In the genomic region with DNA sequence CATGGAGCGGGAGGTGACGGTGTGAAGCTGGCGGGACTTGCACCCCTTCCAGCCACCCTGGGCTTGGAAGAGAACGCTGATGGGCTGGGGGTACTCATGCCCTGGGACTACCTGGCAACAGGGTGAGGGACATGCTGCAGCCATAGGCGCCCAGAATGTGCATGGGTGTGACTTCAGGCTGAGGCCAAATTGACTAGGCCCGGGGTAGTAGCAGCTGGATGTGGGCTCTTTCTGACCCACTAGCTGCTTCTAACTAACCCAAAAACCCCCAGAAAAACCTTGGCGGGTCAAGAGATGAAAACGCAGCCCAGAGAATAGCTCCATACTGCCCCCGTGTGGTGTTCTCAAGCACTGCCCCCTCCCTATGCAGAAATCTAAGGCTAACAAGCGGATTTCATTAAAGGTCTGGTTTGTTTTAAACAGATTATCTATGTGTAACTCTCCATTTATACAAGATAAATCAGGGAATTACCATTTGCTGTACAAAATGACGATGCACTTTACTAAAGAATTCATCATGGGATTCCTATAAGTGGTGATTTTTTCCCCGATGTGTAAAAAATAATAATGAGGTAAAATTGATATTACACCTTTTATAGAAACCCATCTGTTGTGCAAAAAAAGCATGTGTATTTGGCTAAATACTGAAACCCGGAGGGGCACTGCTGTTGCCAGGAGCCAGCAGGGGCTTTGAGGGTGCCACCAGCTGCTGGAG, we compare ENCODE assay signal across 8 cellular contexts. TPM values are rescaled to one million over a fixed set of nuclear protein-coding genes. Genes with fewer than 3 reads are reported as not detected.
DNase-seq lines count a peak whose midpoint lies in the region; ATAC-seq, FAIRE-seq and TF ChIP-seq lines count a peak whose summit lies in the region.

No MANE protein-coding gene starts in this region.

- H3K9me3 ChIP-seq in DOHH2 (ENCODE audit: control insufficient read depth, insufficient read depth, low read length), result no peaks in the 10 kb centered on the region
- H3K9me3 ChIP-seq in IMR-90 (ENCODE audit: control insufficient read depth, insufficient read depth, low read length), result no peaks in the 10 kb centered on the region
- no peaks in the 10 kb centered on the region for H3K9me3 ChIP-seq in keratinocyte (ENCODE audit: control insufficient read depth, low read depth, low read length)

- CTCF ChIA-PET in IMR-90 (lab: Yijun Ruan, JAX), result interaction anchor here (0.6 to 1.4 kb wide), 7 partner anchors 10 to 120 kb away, joined by 3 to 6 read pairs (median 3); a partner anchor contains a TSS

- dilution Hi-C loops in IMR-90 (cut with HindIII; ENCODE audit: low sequenced_read_pairs, unreplicated experiment), result no loop called here
- dilution Hi-C loops in keratinocyte (cut with MboI; ENCODE audit: extremely low pct_ligation_motif_present, low sequenced_read_pairs), result no loop called here

- H3K36me3 ChIP-seq in DOHH2 (ENCODE audit: control insufficient read depth, low read length) (no peaks in the 10 kb centered on the region), IMR-90 (ENCODE audit: control insufficient read depth, insufficient read depth, low read length) (peaks cover 35% of the 10 kb centered on the region), keratinocyte (ENCODE audit: control insufficient read depth in 2 of 2, extremely low read depth in 1 of 2, insufficient read depth in 2 of 2, low read length in 2 of 2) (peaks cover 0 to 2% of the 10 kb centered on the region in 2 experiments)

- H4K8ac ChIP-seq in IMR-90 (ENCODE audit: low read depth in 2 of 2, low read length in 2 of 2), result no peak overlapping the region

- peak overlapping the region; percentile 74 to 81 (median 79) for H3K4me3 Mint-ChIP-seq in brain

- H2BK120ac ChIP-seq in IMR-90 (ENCODE audit: low read depth, low read length), result no peak overlapping the region

- peaks cover 69% of the 10 kb centered on the region for H3K4me1 Mint-ChIP-seq in brain

- no peak overlapping the region for H2AK9ac ChIP-seq in IMR-90 (replicated peaks; ENCODE audit: low read depth, low read length, poor library complexity)

- peaks cover 10% of the 10 kb centered on the region; the same call in 1 of the 2 replicates for H4K20me1 ChIP-seq in DOHH2 (ENCODE audit: control insufficient read depth, insufficient read depth, low read depth, low read length)
- peaks cover 32% of the 10 kb centered on the region for H4K20me1 ChIP-seq in IMR-90 (ENCODE audit: insufficient read depth, low read length)
- H4K20me1 ChIP-seq in keratinocyte (ENCODE audit: control insufficient read depth, extremely low read depth, insufficient read depth, low read length), result no peaks in the 10 kb centered on the region

- no peak overlapping the region for H2AK5ac ChIP-seq in IMR-90 (ENCODE audit: low read depth, low read length)

- H3F3A ChIP-seq in DOHH2 (ENCODE audit: control insufficient read depth, insufficient read depth), result no peaks in the 10 kb centered on the region

- no peaks in the 10 kb centered on the region for H3K9me2 ChIP-seq in DOHH2 (replicated peaks; ENCODE audit: control insufficient read depth, low read length)

- no peak for ATAC-seq in IMR-90 (ENCODE audit: low read depth)
- ATAC-seq in HG02678 (IDR thresholded peaks at IDR 0.05; ENCODE audit: unreplicated experiment), result no peak
- no peak for ATAC-seq in GM19328 (IDR thresholded peaks at IDR 0.05; ENCODE audit: unreplicated experiment)

- no peaks in the 10 kb centered on the region for H3K27me3 Mint-ChIP-seq in brain

- H2BK5ac ChIP-seq in IMR-90 (ENCODE audit: low read depth, low read length, poor library complexity, severe bottlenecking), result no peak overlapping the region

- H3K27me3 ChIP-seq in DOHH2 (ENCODE audit: control insufficient read depth, low read length) (peaks cover 52% of the 10 kb centered on the region), IMR-90 (ENCODE audit: control insufficient read depth, insufficient read depth, low read length) (no peaks in the 10 kb centered on the region), keratinocyte (ENCODE audit: control insufficient read depth, extremely low read depth, insufficient read depth, low read length) (peaks cover 30% of the 10 kb centered on the region)

- peak; percentile 44 for DNase-seq in IMR-90
- DNase-seq in T follicular helper cell (ENCODE audit: low read depth), result peak; percentile 36
- no peak for DNase-seq in keratinocyte (ENCODE audit: low read depth, low spot score)
- DNase-seq in stimulated activated CD8-positive, alpha-beta memory T cell treated with anti-CD3 and anti-CD28 coated beads, Interleukin-15, amount 100 ng/mL, for 1 hour (ENCODE audit: low read depth), result peak; percentile 34

- peak overlapping the region; percentile 86 to 97 (median 93) for H3K27ac Mint-ChIP-seq in brain

- TF ChIP-seq CTCF in DOHH2 (IDR thresholded peaks at IDR 0.05; ENCODE audit: low read depth, low read length, poor library complexity, severe bottlenecking) (peak; percentile 98), IMR-90 (conservative IDR thresholded peaks at IDR 0.05; ENCODE audit: low read depth, low read length) (peak; percentile 79), brain (conservative IDR thresholded peaks at IDR 0.05) (peak; percentile 66 to 87), keratinocyte (optimal IDR thresholded peaks at IDR 0.05 in 1 of 3, IDR thresholded peaks at IDR 0.05 in 1 of 3, conservative IDR thresholded peaks at IDR 0.05 in 1 of 3; ENCODE audit: extremely low read depth in 1 of 3, insufficient read depth in 2 of 3, low read length in 3 of 3) (peak; percentile 68 to 90 (median 85))

- intact Hi-C loops in IMR-90 (cut with micrococcal nuclease), result loop anchor here (1.0 kb wide), 1 partner anchor 59 kb away; no protein-coding TSS in a partner anchor

- no peak overlapping the region for H4K5ac ChIP-seq in IMR-90 (ENCODE audit: low read depth, low read length)

- peak; percentile 64 for TF ChIP-seq RAD21 in IMR-90 (IDR thresholded peaks at IDR 0.05; ENCODE audit: low read length)

- POLR2A ChIA-PET in IMR-90 (lab: Charles Lee; ENCODE audit: unreplicated experiment), result interaction anchor here (0.6 kb wide), 1 partner anchor 1158 kb away, joined by 9 read pairs; no protein-coding TSS in a partner anchor

- H2BK15ac ChIP-seq in IMR-90 (ENCODE audit: low read depth, low read length), result no peak overlapping the region

- H3K27ac ChIP-seq in DOHH2 (ENCODE audit: low read depth, low read length) (no peak overlapping the region), IMR-90 (ENCODE audit: insufficient read depth, low read length) (no peak overlapping the region), keratinocyte (ENCODE audit: control insufficient read depth, insufficient read depth, low read length) (no peak overlapping the region)

- H3K4me1 ChIP-seq in DOHH2 (ENCODE audit: control insufficient read depth, low read length) (peaks cover 38% of the 10 kb centered on the region), IMR-90 (ENCODE audit: control insufficient read depth, insufficient read depth, low read length) (peaks cover 30% of the 10 kb centered on the region), keratinocyte (ENCODE audit: control insufficient read depth, extremely low read depth, insufficient read depth, low read length) (peaks cover 7% of the 10 kb centered on the region)

- H2AFZ ChIP-seq in IMR-90 (replicated peaks; ENCODE audit: low read length, poor library complexity), result peak overlapping the region; percentile 47
- H2AFZ ChIP-seq in keratinocyte (ENCODE audit: control insufficient read depth, low read length), result no peak overlapping the region

- H3K9ac ChIP-seq in IMR-90 (ENCODE audit: low read depth, low read length), result no peak overlapping the region
- H3K9ac ChIP-seq in keratinocyte (ENCODE audit: control insufficient read depth, extremely low read depth, insufficient read depth, low read length), result no peak overlapping the region

- no peak overlapping the region for H3K18ac ChIP-seq in IMR-90 (ENCODE audit: low read depth, low read length)

- H4K91ac ChIP-seq in IMR-90 (ENCODE audit: insufficient read depth, low read depth, low read length), result no peak overlapping the region

- no peak overlapping the region for H3K4ac ChIP-seq in IMR-90 (ENCODE audit: low read depth, low read length)

- H3K4me2 ChIP-seq in DOHH2 (ENCODE audit: low read length), result peak overlapping the region; percentile 82
- no peak overlapping the region for H3K4me2 ChIP-seq in IMR-90 (ENCODE audit: low read depth, low read length)
- H3K4me2 ChIP-seq in keratinocyte (ENCODE audit: control insufficient read depth, extremely low read depth, insufficient read depth, low read depth, low read length), result no peak overlapping the region

- H3K14ac ChIP-seq in IMR-90 (replicated peaks; ENCODE audit: low read depth, low read length), result no peak overlapping the region

- peak; percentile 62 for FAIRE-seq in keratinocyte (lab: Jason Lieb, UNC)

- TF ChIP-seq POLR2A in IMR-90 (IDR thresholded peaks at IDR 0.05; ENCODE audit: low read depth, low read length), result no peak

- 83% methylated on average over 1 of the region's 13 CpGs; no CpG with 5 or more reads in 1 of the 2 experiments for WGBS in IMR-90 (ENCODE audit: extremely low coverage in 2 of 2, insufficient read length in 1 of 2), 2 experiments

- no TSS peak for BruUV-seq in IMR-90 (replicated peaks; lab: Mats Ljungman, UMichigan)

- H3K79me1 ChIP-seq in IMR-90 (ENCODE audit: low read depth in 1 of 2, low read length in 2 of 2), result peaks cover 8 to 81% of the 10 kb centered on the region in 2 experiments

- H2BK20ac ChIP-seq in IMR-90 (ENCODE audit: low read depth, low read length), result no peak overlapping the region

- H3K9me3 Mint-ChIP-seq in brain, result no peaks in the 10 kb centered on the region

- in situ Hi-C loops in IMR-90 (cut with MboI; ENCODE audit: low sequenced_read_pairs), result no loop called here

- H3K79me2 ChIP-seq in DOHH2 (ENCODE audit: control insufficient read depth, low read length), result no peaks in the 10 kb centered on the region
- H3K79me2 ChIP-seq in keratinocyte (ENCODE audit: control insufficient read depth, insufficient read depth, low read length), result no peaks in the 10 kb centered on the region

- H3K4me3 ChIP-seq in DOHH2 (ENCODE audit: low read length) (peak overlapping the region; percentile 59), IMR-90 (ENCODE audit: insufficient read depth, low read depth, low read length) (no peak overlapping the region), keratinocyte (ENCODE audit: control insufficient read depth in 2 of 3, extremely low read depth in 1 of 3, insufficient read depth in 2 of 3, low read depth in 1 of 3, low read length in 3 of 3) (no peak overlapping the region)

- no peak overlapping the region for H3K23ac ChIP-seq in IMR-90 (ENCODE audit: low read depth, low read length)

- H3K9me1 ChIP-seq in IMR-90 (ENCODE audit: insufficient read depth, low read length) (peaks cover 4% of the 10 kb centered on the region; the same call in 1 of the 2 replicates), keratinocyte (ENCODE audit: control insufficient read depth, extremely low read depth, insufficient read depth, low read length) (no peaks in the 10 kb centered on the region)

- H3K56ac ChIP-seq in IMR-90 (ENCODE audit: extremely low read depth, insufficient read depth, low read length), result no peak overlapping the region

- peaks cover 12% of the 10 kb centered on the region for H3K36me3 Mint-ChIP-seq in brain

RNA-seq across cellular contexts. Expression of a gene that starts 4.2 kb away (rescaled TPM):
- 33.1 and 37.5 TPM in 2 replicates for total RNA-seq in IMR-90 (2012; rRNA removed)
- polyA plus RNA-seq in IMR-90 (2012; rRNA removed) (43.8 and 48.5 TPM in 2 replicates), brain (ENCODE audit: insufficient read depth, low read depth, low replicate concordance) (42.2 TPM), keratinocyte (3.0 to 6.0 TPM (median 3.1 TPM) in 3 replicates)
- 28.8 and 30.9 TPM in 2 replicates for polyA plus RNA-seq in IMR-90 (2012; cell fraction: cytosol; rRNA removed)
- 250 and 259 TPM in 2 replicates for polyA plus RNA-seq in IMR-90 (2012; cell fraction: nucleus; rRNA removed; ENCODE audit: low replicate concordance)
- polyA plus RNA-seq in keratinocyte (2011; ENCODE audit: low read depth), result 6.9 TPM
- polyA plus RNA-seq in keratinocyte (2011; cell fraction: cytosol; rRNA removed), result 4.0 and 6.1 TPM in 2 replicates
- 10.1 and 16.9 TPM in 2 replicates for polyA plus RNA-seq in keratinocyte (2011; cell fraction: nucleus; rRNA removed)
- polyA plus RNA-seq in keratinocyte (2012; ENCODE audit: low replicate concordance), result 5.1 and 10.8 TPM in 2 replicates
- 2.1 to 5.4 TPM (median 2.3 TPM) in 3 replicates for polyA minus RNA-seq in keratinocyte
- polyA minus RNA-seq in keratinocyte (2011; cell fraction: cytosol; rRNA and poly(A)+ RNA removed), result 4.8 TPM
- 2.4 and 4.1 TPM in 2 replicates for polyA minus RNA-seq in keratinocyte (2011; cell fraction: nucleus; rRNA and poly(A)+ RNA removed)

RNA-seq across cellular contexts. Expression of a gene that starts 12.0 kb away (rescaled TPM):
- 26.2 and 26.9 TPM in 2 replicates for total RNA-seq in IMR-90 (2012; rRNA removed)
- polyA plus RNA-seq in IMR-90 (2012; rRNA removed), result 77.0 and 80.0 TPM in 2 replicates
- 51.8 and 111 TPM in 2 replicates for polyA plus RNA-seq in IMR-90 (2012; cell fraction: cytosol; rRNA removed)
- polyA plus RNA-seq in IMR-90 (2012; cell fraction: nucleus; rRNA removed; ENCODE audit: low replicate concordance), result 105 and 225 TPM in 2 replicates
- 15.7 TPM for polyA plus RNA-seq in brain (ENCODE audit: insufficient read depth, low read depth, low replicate concordance)
- 16.2 to 33.0 TPM (median 26.0 TPM) in 3 replicates for polyA plus RNA-seq in keratinocyte
- polyA plus RNA-seq in keratinocyte (2011; ENCODE audit: low read depth), result 10.8 TPM
- polyA plus RNA-seq in keratinocyte (2011; cell fraction: cytosol; rRNA removed), result 7.2 and 13.1 TPM in 2 replicates
- polyA plus RNA-seq in keratinocyte (2011; cell fraction: nucleus; rRNA removed), result 67.1 and 88.3 TPM in 2 replicates
- 16.8 and 35.8 TPM in 2 replicates for polyA plus RNA-seq in keratinocyte (2012; ENCODE audit: low replicate concordance)
- polyA minus RNA-seq in keratinocyte, result 22.9 to 65.2 TPM (median 29.1 TPM) in 3 replicates
- 37.6 TPM for polyA minus RNA-seq in keratinocyte (2011; cell fraction: cytosol; rRNA and poly(A)+ RNA removed)
- polyA minus RNA-seq in keratinocyte (2011; cell fraction: nucleus; rRNA and poly(A)+ RNA removed), result 99.4 and 99.8 TPM in 2 replicates

RNA-seq across cellular contexts. Expression of a gene that starts 17.3 kb away (rescaled TPM):
- 100 and 103 TPM in 2 replicates for total RNA-seq in IMR-90 (2012; rRNA removed)
- polyA plus RNA-seq in IMR-90 (2012; rRNA removed), result 40.3 and 46.2 TPM in 2 replicates
- polyA plus RNA-seq in IMR-90 (2012; cell fraction: cytosol; rRNA removed), result 20.3 and 26.3 TPM in 2 replicates
- polyA plus RNA-seq in IMR-90 (2012; cell fraction: nucleus; rRNA removed; ENCODE audit: low replicate concordance), result 31.5 and 41.9 TPM in 2 replicates
- polyA plus RNA-seq in brain (ENCODE audit: insufficient read depth, low read depth, low replicate concordance), result 38.1 TPM
- polyA plus RNA-seq in keratinocyte, result 33.3 to 68.6 TPM (median 43.6 TPM) in 3 replicates
- polyA plus RNA-seq in keratinocyte (2011; ENCODE audit: low read depth), result 12.4 TPM
- 60.0 and 61.5 TPM in 2 replicates for polyA plus RNA-seq in keratinocyte (2011; cell fraction: cytosol; rRNA removed)
- polyA plus RNA-seq in keratinocyte (2011; cell fraction: nucleus; rRNA removed), result 58.1 and 59.3 TPM in 2 replicates
- 27.9 and 54.2 TPM in 2 replicates for polyA plus RNA-seq in keratinocyte (2012; ENCODE audit: low replicate concordance)
- 57.5 to 64.0 TPM (median 62.2 TPM) in 3 replicates for polyA minus RNA-seq in keratinocyte
- polyA minus RNA-seq in keratinocyte (2011; cell fraction: cytosol; rRNA and poly(A)+ RNA removed), result 38.0 TPM
- polyA minus RNA-seq in keratinocyte (2011; cell fraction: nucleus; rRNA and poly(A)+ RNA removed), result 21.0 and 32.6 TPM in 2 replicates

RNA-seq across cellular contexts. Expression of a gene that starts 34.0 kb away (rescaled TPM):
- not detected in 2 replicates for total RNA-seq in IMR-90 (2012; rRNA removed)
- polyA plus RNA-seq in IMR-90 (2012; rRNA removed) (not detected in 2 replicates), brain (ENCODE audit: insufficient read depth, low read depth, low replicate concordance) (not detected), keratinocyte (not detected in 3 replicates)
- not detected in 2 replicates for polyA plus RNA-seq in IMR-90 (2012; cell fraction: cytosol; rRNA removed)
- not detected in 2 replicates for polyA plus RNA-seq in IMR-90 (2012; cell fraction: nucleus; rRNA removed; ENCODE audit: low replicate concordance)
- polyA plus RNA-seq in keratinocyte (2011; ENCODE audit: low read depth), result not detected
- polyA plus RNA-seq in keratinocyte (2011; cell fraction: cytosol; rRNA removed), result not detected in 2 replicates
- polyA plus RNA-seq in keratinocyte (2011; cell fraction: nucleus; rRNA removed), result not detected in 2 replicates
- not detected in 2 replicates for polyA plus RNA-seq in keratinocyte (2012; ENCODE audit: low replicate concordance)
- not detected in 3 replicates for polyA minus RNA-seq in keratinocyte
- polyA minus RNA-seq in keratinocyte (2011; cell fraction: cytosol; rRNA and poly(A)+ RNA removed), result not detected
- polyA minus RNA-seq in keratinocyte (2011; cell fraction: nucleus; rRNA and poly(A)+ RNA removed), result not detected in 2 replicates

RNA-seq across cellular contexts. Expression of a gene that starts 57.3 kb away (rescaled TPM):
- not detected in 2 replicates for total RNA-seq in IMR-90 (2012; rRNA removed)
- polyA plus RNA-seq in IMR-90 (2012; rRNA removed), result not detected in 2 replicates
- polyA plus RNA-seq in IMR-90 (2012; cell fraction: cytosol; rRNA removed), result not detected in 2 replicates
- not detected in 2 replicates for polyA plus RNA-seq in IMR-90 (2012; cell fraction: nucleus; rRNA removed; ENCODE audit: low replicate concordance)
- not detected for polyA plus RNA-seq in brain (ENCODE audit: insufficient read depth, low read depth, low replicate concordance)
- not detected in 3 replicates for polyA plus RNA-seq in keratinocyte
- polyA plus RNA-seq in keratinocyte (2011; ENCODE audit: low read depth), result not detected
- not detected in 2 replicates for polyA plus RNA-seq in keratinocyte (2011; cell fraction: cytosol; rRNA removed)
- polyA plus RNA-seq in keratinocyte (2011; cell fraction: nucleus; rRNA removed), result not detected in 2 replicates
- not detected in 2 replicates for polyA plus RNA-seq in keratinocyte (2012; ENCODE audit: low replicate concordance)
- polyA minus RNA-seq in keratinocyte, result not detected in 3 replicates
- not detected for polyA minus RNA-seq in keratinocyte (2011; cell fraction: cytosol; rRNA and poly(A)+ RNA removed)
- polyA minus RNA-seq in keratinocyte (2011; cell fraction: nucleus; rRNA and poly(A)+ RNA removed), result not detected in 2 replicates
